1 cellular context compared by ENCODE assay signal in the genomic region with DNA sequence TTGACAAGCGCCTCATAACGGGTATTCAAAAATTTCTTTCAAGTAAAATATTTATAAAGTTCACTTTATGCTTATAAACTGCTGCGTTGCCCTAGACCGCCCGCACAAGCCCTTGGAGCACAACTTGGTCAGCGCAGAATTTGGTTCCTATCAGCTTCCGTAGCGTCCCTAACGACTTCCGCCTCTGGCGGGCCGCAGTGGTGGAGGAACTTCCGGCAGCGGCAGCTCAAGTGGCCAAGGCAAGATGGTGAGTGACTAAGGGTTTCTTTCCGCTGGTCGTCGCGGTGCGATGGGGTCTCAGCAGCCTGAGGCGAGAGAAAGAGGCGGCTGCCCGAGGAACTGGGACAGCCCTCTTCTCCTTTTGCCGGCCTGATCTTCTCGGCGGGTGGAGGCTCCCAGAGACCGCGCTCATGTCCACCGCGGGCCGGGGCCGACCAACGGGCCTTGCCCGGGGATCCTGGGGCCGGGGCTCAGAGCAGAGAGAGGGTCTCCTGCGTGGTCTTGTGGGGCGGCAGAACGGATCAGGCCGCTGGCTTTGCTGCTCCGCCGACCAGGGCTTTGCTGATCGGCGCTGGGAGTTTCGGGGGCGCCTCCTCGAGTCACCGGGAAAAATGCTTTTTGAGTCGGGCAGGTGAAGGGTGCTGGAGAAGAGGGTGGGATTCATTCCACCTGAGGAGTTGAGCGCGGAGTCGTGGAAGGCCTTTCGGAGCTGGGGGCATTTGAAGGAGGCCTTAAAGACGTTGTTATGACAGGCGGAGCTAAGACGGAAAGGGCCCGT.
A peak's percentile ranks its signal among the peaks of the same experiment; 100 is the strongest.
TF ChIP-seq lines count a peak whose summit lies in the region.

A gene (plus strand): TSS at position 200 of the 778 bp plus-strand sequence. CDS start 45 bp downstream, at position 245.

TF ChIP-seq in HEK293, 187 proteins besides CTCF, POLR2A, EP300 and RAD21 (continued from another document and continues in another):
- TF ChIP-seq, protein P1, sequence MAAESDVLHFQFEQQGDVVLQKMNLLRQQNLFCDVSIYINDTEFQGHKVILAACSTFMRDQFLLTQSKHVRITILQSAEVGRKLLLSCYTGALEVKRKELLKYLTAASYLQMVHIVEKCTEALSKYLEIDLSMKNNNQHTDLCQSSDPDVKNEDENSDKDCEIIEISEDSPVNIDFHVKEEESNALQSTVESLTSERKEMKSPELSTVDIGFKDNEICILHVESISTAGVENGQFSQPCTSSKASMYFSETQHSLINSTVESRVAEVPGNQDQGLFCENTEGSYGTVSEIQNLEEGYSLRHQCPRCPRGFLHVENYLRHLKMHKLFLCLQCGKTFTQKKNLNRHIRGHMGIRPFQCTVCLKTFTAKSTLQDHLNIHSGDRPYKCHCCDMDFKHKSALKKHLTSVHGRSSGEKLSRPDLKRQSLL (tag by site-specific recombination; IDR thresholded peaks at IDR 0.05) = no peak
- TF ChIP-seq KLF10 (tag by site-specific recombination; IDR thresholded peaks at IDR 0.05) (0 out of 2 replicates have a peak, but pooled peaks have one; percentile 49), KLF16 (tag by site-specific recombination; IDR thresholded peaks at IDR 0.05) (no peak), ZNF121 (tag by site-specific recombination; IDR thresholded peaks at IDR 0.05) (peak; percentile 9; the same call in 1 of the 2 replicates), ZSCAN23 (tag by site-specific recombination; IDR thresholded peaks at IDR 0.05) (no peak), ZNF202 (tag by site-specific recombination; IDR thresholded peaks at IDR 0.05; ENCODE audit: borderline replicate concordance) (no peak), ZNF561 (tag by site-specific recombination; IDR thresholded peaks at IDR 0.05; ENCODE audit: borderline replicate concordance) (0 out of 2 replicates have a peak, but pooled peaks have one; percentile 43), ZNF354C (tag by site-specific recombination; IDR thresholded peaks at IDR 0.05; ENCODE audit: borderline replicate concordance, low read depth) (no peak), ZNF658 (tag by site-specific recombination; IDR thresholded peaks at IDR 0.05) (no peak), ZNF302 (tag by site-specific recombination; IDR thresholded peaks at IDR 0.05; ENCODE audit: low read depth) (no peak), SP7 (tag by site-specific recombination; IDR thresholded peaks at IDR 0.05) (peak; percentile 52; the same call in 1 of the 2 replicates), ZNF324 (tag by site-specific recombination; IDR thresholded peaks at IDR 0.05) (0 out of 2 replicates have a peak, but pooled peaks have one; percentile 20), ZNF335 (tag by site-specific recombination; conservative IDR thresholded peaks at IDR 0.05) (peak; percentile 75), ZNF514 (tag by site-specific recombination; IDR thresholded peaks at IDR 0.05) (no peak), ZNF600 (tag by site-specific recombination; IDR thresholded peaks at IDR 0.05) (peak; percentile 38; the same call in 1 of the 2 replicates), ZNF501 (tag by site-specific recombination; IDR thresholded peaks at IDR 0.05) (peak; percentile 56; the same call in 1 of the 2 replicates), YY1 (tag by site-specific recombination; IDR thresholded peaks at IDR 0.05) (peak; percentile 75), ZBTB8A (tag by site-specific recombination; IDR thresholded peaks at IDR 0.05) (peak; percentile 70), ZSCAN30 (tag by site-specific recombination; IDR thresholded peaks at IDR 0.05) (peak; percentile 68; the same call in 1 of the 2 replicates), ZNF2 (tag by site-specific recombination; IDR thresholded peaks at IDR 0.05) (peak; percentile 51; the same call in 1 of the 2 replicates), YY2 (tag by site-specific recombination; IDR thresholded peaks at IDR 0.05) (0 out of 2 replicates have a peak, but pooled peaks have one; percentile 43), ZNF423 (tag by site-specific recombination; IDR thresholded peaks at IDR 0.05) (0 out of 2 replicates have a peak, but pooled peaks have one; percentile 14), ZBTB20 (tag by site-specific recombination; IDR thresholded peaks at IDR 0.05) (peak; percentile 50; the same call in 1 of the 2 replicates), ZNF248 (tag by site-specific recombination; IDR thresholded peaks at IDR 0.05) (no peak), WT1 (tag by site-specific recombination; IDR thresholded peaks at IDR 0.05) (no peak), ZNF629 (tag by site-specific recombination; IDR thresholded peaks at IDR 0.05) (peak; percentile 77), GLI2 (tag by site-specific recombination; IDR thresholded peaks at IDR 0.05; ENCODE audit: borderline replicate concordance, low read depth) (no peak), ZNF19 (tag by site-specific recombination; IDR thresholded peaks at IDR 0.05; ENCODE audit: low read depth) (no peak), GLIS1 (tag by site-specific recombination; IDR thresholded peaks at IDR 0.05) (no peak)
- TF ChIP-seq, protein P2, sequence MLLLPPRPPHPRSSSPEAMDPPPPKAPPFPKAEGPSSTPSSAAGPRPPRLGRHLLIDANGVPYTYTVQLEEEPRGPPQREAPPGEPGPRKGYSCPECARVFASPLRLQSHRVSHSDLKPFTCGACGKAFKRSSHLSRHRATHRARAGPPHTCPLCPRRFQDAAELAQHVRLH (tag by site-specific recombination; IDR thresholded peaks at IDR 0.05) = peak; percentile 93
- TF ChIP-seq, protein P3, sequence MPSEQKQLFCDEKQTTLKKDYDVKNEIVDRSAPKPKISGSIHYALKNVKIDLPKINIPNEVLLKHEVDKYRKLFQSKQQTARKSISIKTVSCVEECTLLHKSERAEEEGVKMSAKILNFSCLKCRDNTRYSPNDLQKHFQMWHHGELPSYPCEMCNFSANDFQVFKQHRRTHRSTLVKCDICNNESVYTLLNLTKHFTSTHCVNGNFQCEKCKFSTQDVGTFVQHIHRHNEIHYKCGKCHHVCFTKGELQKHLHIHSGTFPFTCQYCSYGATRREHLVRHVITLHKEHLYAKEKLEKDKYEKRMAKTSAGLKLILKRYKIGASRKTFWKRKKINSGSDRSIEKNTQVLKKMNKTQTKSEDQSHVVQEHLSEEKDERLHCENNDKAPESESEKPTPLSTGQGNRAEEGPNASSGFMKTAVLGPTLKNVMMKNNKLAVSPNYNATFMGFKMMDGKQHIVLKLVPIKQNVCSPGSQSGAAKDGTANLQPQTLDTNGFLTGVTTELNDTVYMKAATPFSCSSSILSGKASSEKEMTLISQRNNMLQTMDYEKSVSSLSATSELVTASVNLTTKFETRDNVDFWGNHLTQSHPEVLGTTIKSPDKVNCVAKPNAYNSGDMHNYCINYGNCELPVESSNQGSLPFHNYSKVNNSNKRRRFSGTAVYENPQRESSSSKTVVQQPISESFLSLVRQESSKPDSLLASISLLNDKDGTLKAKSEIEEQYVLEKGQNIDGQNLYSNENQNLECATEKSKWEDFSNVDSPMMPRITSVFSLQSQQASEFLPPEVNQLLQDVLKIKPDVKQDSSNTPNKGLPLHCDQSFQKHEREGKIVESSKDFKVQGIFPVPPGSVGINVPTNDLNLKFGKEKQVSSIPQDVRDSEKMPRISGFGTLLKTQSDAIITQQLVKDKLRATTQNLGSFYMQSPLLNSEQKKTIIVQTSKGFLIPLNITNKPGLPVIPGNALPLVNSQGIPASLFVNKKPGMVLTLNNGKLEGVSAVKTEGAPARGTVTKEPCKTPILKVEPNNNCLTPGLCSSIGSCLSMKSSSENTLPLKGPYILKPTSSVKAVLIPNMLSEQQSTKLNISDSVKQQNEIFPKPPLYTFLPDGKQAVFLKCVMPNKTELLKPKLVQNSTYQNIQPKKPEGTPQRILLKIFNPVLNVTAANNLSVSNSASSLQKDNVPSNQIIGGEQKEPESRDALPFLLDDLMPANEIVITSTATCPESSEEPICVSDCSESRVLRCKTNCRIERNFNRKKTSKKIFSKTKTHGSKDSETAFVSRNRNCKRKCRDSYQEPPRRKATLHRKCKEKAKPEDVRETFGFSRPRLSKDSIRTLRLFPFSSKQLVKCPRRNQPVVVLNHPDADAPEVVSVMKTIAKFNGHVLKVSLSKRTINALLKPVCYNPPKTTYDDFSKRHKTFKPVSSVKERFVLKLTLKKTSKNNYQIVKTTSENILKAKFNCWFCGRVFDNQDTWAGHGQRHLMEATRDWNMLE (tag by site-specific recombination; conservative IDR thresholded peaks at IDR 0.05; ENCODE audit: low read depth) = peak; percentile 99
- TF ChIP-seq, protein P4, sequence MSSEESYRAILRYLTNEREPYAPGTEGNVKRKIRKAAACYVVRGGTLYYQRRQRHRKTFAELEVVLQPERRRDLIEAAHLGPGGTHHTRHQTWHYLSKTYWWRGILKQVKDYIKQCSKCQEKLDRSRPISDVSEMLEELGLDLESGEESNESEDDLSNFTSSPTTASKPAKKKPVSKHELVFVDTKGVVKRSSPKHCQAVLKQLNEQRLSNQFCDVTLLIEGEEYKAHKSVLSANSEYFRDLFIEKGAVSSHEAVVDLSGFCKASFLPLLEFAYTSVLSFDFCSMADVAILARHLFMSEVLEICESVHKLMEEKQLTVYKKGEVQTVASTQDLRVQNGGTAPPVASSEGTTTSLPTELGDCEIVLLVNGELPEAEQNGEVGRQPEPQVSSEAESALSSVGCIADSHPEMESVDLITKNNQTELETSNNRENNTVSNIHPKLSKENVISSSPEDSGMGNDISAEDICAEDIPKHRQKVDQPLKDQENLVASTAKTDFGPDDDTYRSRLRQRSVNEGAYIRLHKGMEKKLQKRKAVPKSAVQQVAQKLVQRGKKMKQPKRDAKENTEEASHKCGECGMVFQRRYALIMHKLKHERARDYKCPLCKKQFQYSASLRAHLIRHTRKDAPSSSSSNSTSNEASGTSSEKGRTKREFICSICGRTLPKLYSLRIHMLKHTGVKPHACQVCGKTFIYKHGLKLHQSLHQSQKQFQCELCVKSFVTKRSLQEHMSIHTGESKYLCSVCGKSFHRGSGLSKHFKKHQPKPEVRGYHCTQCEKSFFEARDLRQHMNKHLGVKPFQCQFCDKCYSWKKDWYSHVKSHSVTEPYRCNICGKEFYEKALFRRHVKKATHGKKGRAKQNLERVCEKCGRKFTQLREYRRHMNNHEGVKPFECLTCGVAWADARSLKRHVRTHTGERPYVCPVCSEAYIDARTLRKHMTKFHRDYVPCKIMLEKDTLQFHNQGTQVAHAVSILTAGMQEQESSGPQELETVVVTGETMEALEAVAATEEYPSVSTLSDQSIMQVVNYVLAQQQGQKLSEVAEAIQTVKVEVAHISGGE (tag by site-specific recombination; conservative IDR thresholded peaks at IDR 0.05; ENCODE audit: low read depth) = peak; percentile 97
- TF ChIP-seq, protein P5, sequence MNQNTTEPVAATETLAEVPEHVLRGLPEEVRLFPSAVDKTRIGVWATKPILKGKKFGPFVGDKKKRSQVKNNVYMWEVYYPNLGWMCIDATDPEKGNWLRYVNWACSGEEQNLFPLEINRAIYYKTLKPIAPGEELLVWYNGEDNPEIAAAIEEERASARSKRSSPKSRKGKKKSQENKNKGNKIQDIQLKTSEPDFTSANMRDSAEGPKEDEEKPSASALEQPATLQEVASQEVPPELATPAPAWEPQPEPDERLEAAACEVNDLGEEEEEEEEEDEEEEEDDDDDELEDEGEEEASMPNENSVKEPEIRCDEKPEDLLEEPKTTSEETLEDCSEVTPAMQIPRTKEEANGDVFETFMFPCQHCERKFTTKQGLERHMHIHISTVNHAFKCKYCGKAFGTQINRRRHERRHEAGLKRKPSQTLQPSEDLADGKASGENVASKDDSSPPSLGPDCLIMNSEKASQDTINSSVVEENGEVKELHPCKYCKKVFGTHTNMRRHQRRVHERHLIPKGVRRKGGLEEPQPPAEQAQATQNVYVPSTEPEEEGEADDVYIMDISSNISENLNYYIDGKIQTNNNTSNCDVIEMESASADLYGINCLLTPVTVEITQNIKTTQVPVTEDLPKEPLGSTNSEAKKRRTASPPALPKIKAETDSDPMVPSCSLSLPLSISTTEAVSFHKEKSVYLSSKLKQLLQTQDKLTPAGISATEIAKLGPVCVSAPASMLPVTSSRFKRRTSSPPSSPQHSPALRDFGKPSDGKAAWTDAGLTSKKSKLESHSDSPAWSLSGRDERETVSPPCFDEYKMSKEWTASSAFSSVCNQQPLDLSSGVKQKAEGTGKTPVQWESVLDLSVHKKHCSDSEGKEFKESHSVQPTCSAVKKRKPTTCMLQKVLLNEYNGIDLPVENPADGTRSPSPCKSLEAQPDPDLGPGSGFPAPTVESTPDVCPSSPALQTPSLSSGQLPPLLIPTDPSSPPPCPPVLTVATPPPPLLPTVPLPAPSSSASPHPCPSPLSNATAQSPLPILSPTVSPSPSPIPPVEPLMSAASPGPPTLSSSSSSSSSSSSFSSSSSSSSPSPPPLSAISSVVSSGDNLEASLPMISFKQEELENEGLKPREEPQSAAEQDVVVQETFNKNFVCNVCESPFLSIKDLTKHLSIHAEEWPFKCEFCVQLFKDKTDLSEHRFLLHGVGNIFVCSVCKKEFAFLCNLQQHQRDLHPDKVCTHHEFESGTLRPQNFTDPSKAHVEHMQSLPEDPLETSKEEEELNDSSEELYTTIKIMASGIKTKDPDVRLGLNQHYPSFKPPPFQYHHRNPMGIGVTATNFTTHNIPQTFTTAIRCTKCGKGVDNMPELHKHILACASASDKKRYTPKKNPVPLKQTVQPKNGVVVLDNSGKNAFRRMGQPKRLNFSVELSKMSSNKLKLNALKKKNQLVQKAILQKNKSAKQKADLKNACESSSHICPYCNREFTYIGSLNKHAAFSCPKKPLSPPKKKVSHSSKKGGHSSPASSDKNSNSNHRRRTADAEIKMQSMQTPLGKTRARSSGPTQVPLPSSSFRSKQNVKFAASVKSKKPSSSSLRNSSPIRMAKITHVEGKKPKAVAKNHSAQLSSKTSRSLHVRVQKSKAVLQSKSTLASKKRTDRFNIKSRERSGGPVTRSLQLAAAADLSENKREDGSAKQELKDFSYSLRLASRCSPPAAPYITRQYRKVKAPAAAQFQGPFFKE (tag by site-specific recombination; IDR thresholded peaks at IDR 0.05; ENCODE audit: borderline replicate concordance) = no peak
- TF ChIP-seq, protein P6, sequence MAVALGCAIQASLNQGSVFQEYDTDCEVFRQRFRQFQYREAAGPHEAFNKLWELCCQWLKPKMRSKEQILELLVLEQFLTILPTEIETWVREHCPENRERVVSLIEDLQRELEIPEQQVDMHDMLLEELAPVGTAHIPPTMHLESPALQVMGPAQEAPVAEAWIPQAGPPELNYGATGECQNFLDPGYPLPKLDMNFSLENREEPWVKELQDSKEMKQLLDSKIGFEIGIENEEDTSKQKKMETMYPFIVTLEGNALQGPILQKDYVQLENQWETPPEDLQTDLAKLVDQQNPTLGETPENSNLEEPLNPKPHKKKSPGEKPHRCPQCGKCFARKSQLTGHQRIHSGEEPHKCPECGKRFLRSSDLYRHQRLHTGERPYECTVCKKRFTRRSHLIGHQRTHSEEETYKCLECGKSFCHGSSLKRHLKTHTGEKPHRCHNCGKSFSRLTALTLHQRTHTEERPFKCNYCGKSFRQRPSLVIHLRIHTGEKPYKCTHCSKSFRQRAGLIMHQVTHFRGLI (tag by site-specific recombination; IDR thresholded peaks at IDR 0.05) = 0 out of 2 replicates have a peak, but pooled peaks have one; percentile 28
- TF ChIP-seq, protein P7, sequence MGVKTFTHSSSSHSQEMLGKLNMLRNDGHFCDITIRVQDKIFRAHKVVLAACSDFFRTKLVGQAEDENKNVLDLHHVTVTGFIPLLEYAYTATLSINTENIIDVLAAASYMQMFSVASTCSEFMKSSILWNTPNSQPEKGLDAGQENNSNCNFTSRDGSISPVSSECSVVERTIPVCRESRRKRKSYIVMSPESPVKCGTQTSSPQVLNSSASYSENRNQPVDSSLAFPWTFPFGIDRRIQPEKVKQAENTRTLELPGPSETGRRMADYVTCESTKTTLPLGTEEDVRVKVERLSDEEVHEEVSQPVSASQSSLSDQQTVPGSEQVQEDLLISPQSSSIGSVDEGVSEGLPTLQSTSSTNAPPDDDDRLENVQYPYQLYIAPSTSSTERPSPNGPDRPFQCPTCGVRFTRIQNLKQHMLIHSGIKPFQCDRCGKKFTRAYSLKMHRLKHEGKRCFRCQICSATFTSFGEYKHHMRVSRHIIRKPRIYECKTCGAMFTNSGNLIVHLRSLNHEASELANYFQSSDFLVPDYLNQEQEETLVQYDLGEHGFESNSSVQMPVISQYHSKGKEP (tag by site-specific recombination; IDR thresholded peaks at IDR 0.05) = 0 out of 2 replicates have a peak, but pooled peaks have one; percentile 36
